Comparison of ENCODE assay signal across 1 cellular context in the genomic region with DNA sequence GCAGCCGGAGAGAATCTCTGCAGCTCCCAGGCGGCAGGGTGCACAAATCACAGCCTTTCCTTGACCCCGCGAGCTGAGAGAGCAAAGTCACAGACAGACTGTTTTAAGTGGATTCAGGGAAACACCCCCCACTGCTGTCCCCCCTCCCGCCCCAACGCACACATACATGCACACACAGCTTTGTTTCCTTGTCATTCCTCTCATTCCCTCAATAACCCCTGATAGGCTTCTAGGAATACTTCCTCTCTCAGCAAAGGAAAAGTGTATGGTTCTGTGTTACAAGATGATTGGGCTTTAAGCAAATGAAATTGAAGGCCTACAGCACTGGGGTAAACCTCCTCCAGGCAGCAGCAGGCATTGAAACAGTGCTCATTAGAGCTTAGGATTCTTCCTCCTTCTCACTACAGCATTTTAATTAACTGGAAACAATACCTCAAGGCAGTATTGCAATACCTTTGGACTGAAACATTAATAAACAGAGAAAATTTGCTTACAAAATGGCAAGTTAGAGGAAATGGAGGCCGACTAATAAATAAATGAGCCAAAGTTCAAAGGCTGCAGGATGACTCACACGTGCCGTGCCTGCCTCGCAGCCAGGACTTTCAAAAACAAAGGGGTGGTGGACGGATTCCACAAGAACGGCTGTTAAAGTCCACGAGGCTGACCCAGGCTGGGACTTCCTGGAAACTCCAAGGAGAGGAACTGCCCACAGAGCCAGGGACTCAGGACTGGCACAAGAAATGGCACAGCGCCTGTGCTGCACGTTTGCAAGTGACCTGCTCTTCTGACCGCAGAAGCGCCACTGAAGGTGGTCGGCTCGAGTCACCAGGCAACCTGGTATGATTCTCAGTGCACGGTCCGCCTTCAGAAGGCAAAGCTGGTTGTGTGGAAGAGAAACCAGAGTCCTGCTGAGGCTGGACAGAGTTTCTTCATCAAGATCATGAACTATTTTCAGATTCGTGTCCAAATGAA.
A peak's percentile ranks its signal among the peaks of the same experiment; 100 is the strongest.
TF ChIP-seq lines count a peak whose summit lies in the region.

No MANE protein-coding gene starts in this region.

TF ChIP-seq in HepG2, 621 proteins besides CTCF, POLR2A, EP300 and RAD21 (continued from another document and continues in another):
- TF ChIP-seq, protein P1, sequence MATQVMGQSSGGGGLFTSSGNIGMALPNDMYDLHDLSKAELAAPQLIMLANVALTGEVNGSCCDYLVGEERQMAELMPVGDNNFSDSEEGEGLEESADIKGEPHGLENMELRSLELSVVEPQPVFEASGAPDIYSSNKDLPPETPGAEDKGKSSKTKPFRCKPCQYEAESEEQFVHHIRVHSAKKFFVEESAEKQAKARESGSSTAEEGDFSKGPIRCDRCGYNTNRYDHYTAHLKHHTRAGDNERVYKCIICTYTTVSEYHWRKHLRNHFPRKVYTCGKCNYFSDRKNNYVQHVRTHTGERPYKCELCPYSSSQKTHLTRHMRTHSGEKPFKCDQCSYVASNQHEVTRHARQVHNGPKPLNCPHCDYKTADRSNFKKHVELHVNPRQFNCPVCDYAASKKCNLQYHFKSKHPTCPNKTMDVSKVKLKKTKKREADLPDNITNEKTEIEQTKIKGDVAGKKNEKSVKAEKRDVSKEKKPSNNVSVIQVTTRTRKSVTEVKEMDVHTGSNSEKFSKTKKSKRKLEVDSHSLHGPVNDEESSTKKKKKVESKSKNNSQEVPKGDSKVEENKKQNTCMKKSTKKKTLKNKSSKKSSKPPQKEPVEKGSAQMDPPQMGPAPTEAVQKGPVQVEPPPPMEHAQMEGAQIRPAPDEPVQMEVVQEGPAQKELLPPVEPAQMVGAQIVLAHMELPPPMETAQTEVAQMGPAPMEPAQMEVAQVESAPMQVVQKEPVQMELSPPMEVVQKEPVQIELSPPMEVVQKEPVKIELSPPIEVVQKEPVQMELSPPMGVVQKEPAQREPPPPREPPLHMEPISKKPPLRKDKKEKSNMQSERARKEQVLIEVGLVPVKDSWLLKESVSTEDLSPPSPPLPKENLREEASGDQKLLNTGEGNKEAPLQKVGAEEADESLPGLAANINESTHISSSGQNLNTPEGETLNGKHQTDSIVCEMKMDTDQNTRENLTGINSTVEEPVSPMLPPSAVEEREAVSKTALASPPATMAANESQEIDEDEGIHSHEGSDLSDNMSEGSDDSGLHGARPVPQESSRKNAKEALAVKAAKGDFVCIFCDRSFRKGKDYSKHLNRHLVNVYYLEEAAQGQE (IDR thresholded peaks at IDR 0.05; ENCODE audit: borderline replicate concordance in 1 of 2, low read depth in 1 of 2, low read length in 2 of 2) = no peak
- 0 out of 2 replicates have a peak, but pooled peaks have one; percentile 61 for TF ChIP-seq KLF9 (CRISPR knock-in tag; IDR thresholded peaks at IDR 0.05; ENCODE audit: low read depth)
- no peak; the same call in 1 of the 2 replicates for TF ChIP-seq REPIN1 (CRISPR knock-in tag; IDR thresholded peaks at IDR 0.05; ENCODE audit: borderline replicate concordance, low read depth)
- peak; percentile 32; the same call in 1 of the 2 replicates for TF ChIP-seq HDAC1 (CRISPR knock-in tag; IDR thresholded peaks at IDR 0.05)
- no peak for TF ChIP-seq HIVEP1 (CRISPR knock-in tag; IDR thresholded peaks at IDR 0.05)
- peak; percentile 85 for TF ChIP-seq ARNTL (CRISPR knock-in tag; IDR thresholded peaks at IDR 0.05)
- TF ChIP-seq, protein P2, sequence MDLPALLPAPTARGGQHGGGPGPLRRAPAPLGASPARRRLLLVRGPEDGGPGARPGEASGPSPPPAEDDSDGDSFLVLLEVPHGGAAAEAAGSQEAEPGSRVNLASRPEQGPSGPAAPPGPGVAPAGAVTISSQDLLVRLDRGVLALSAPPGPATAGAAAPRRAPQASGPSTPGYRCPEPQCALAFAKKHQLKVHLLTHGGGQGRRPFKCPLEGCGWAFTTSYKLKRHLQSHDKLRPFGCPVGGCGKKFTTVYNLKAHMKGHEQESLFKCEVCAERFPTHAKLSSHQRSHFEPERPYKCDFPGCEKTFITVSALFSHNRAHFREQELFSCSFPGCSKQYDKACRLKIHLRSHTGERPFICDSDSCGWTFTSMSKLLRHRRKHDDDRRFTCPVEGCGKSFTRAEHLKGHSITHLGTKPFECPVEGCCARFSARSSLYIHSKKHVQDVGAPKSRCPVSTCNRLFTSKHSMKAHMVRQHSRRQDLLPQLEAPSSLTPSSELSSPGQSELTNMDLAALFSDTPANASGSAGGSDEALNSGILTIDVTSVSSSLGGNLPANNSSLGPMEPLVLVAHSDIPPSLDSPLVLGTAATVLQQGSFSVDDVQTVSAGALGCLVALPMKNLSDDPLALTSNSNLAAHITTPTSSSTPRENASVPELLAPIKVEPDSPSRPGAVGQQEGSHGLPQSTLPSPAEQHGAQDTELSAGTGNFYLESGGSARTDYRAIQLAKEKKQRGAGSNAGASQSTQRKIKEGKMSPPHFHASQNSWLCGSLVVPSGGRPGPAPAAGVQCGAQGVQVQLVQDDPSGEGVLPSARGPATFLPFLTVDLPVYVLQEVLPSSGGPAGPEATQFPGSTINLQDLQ (CRISPR knock-in tag; IDR thresholded peaks at IDR 0.05) = 0 out of 2 replicates have a peak, but pooled peaks have one; percentile 45
- 0 out of 2 replicates have a peak, but pooled peaks have one; percentile 43 for TF ChIP-seq MIXL1 (CRISPR knock-in tag; IDR thresholded peaks at IDR 0.05)
- TF ChIP-seq, protein P3, sequence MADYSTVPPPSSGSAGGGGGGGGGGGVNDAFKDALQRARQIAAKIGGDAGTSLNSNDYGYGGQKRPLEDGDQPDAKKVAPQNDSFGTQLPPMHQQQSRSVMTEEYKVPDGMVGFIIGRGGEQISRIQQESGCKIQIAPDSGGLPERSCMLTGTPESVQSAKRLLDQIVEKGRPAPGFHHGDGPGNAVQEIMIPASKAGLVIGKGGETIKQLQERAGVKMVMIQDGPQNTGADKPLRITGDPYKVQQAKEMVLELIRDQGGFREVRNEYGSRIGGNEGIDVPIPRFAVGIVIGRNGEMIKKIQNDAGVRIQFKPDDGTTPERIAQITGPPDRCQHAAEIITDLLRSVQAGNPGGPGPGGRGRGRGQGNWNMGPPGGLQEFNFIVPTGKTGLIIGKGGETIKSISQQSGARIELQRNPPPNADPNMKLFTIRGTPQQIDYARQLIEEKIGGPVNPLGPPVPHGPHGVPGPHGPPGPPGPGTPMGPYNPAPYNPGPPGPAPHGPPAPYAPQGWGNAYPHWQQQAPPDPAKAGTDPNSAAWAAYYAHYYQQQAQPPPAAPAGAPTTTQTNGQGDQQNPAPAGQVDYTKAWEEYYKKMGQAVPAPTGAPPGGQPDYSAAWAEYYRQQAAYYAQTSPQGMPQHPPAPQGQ (CRISPR knock-in tag; IDR thresholded peaks at IDR 0.05; ENCODE audit: borderline replicate concordance) = no peak
- peak; percentile 88 for TF ChIP-seq JUND (CRISPR knock-in tag; IDR thresholded peaks at IDR 0.05)
- TF ChIP-seq KLF12 (CRISPR knock-in tag; IDR thresholded peaks at IDR 0.05; ENCODE audit: borderline replicate concordance) = 0 out of 2 replicates have a peak, but pooled peaks have one; percentile 21
- TF ChIP-seq NR2F1 (CRISPR knock-in tag; IDR thresholded peaks at IDR 0.05) = peak in 1 of 2 experiments; percentile 39; a peak in 1 of 4 replicates
- TF ChIP-seq ZNF577 (CRISPR knock-in tag; IDR thresholded peaks at IDR 0.05; ENCODE audit: borderline replicate concordance, low read depth) = no peak
- TF ChIP-seq ZSCAN31 (CRISPR knock-in tag; IDR thresholded peaks at IDR 0.05; ENCODE audit: low read depth) = no peak
- TF ChIP-seq ZFX (CRISPR knock-in tag; IDR thresholded peaks at IDR 0.05; ENCODE audit: low read depth) = no peak; the same call in 1 of the 2 replicates
- TF ChIP-seq MEIS2 (CRISPR knock-in tag; IDR thresholded peaks at IDR 0.05) = peak; percentile 76; the same call in 1 of the 2 replicates
- no peak for TF ChIP-seq HOXA7 (CRISPR knock-in tag; IDR thresholded peaks at IDR 0.05)
- 0 out of 2 replicates have a peak, but pooled peaks have one; percentile 21 for TF ChIP-seq ONECUT2 (CRISPR knock-in tag; IDR thresholded peaks at IDR 0.05)
- TF ChIP-seq, protein P4, sequence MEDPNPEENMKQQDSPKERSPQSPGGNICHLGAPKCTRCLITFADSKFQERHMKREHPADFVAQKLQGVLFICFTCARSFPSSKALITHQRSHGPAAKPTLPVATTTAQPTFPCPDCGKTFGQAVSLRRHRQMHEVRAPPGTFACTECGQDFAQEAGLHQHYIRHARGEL (CRISPR knock-in tag; IDR thresholded peaks at IDR 0.05) = no peak
- 0 out of 2 replicates have a peak, but pooled peaks have one; percentile 31 for TF ChIP-seq ZNF550 (CRISPR knock-in tag; IDR thresholded peaks at IDR 0.05; ENCODE audit: borderline replicate concordance)
- TF ChIP-seq, protein P5, sequence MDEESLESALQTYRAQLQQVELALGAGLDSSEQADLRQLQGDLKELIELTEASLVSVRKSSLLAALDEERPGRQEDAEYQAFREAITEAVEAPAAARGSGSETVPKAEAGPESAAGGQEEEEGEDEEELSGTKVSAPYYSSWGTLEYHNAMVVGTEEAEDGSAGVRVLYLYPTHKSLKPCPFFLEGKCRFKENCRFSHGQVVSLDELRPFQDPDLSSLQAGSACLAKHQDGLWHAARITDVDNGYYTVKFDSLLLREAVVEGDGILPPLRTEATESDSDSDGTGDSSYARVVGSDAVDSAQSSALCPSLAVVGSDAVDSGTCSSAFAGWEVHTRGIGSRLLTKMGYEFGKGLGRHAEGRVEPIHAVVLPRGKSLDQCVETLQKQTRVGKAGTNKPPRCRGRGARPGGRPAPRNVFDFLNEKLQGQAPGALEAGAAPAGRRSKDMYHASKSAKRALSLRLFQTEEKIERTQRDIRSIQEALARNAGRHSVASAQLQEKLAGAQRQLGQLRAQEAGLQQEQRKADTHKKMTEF (CRISPR knock-in tag; IDR thresholded peaks at IDR 0.05) = no peak; the same call in 1 of the 2 replicates
- no peak for TF ChIP-seq ZNF382 (CRISPR knock-in tag; IDR thresholded peaks at IDR 0.05; ENCODE audit: borderline replicate concordance)
- 0 out of 2 replicates have a peak, but pooled peaks have one; percentile 29 for TF ChIP-seq SIN3A (IDR thresholded peaks at IDR 0.05; ENCODE audit: borderline replicate concordance, low read depth, low read length)
- 0 out of 2 replicates have a peak, but pooled peaks have one; percentile 36 for TF ChIP-seq ADNP (CRISPR knock-in tag; IDR thresholded peaks at IDR 0.05)
- TF ChIP-seq ZSCAN12 (CRISPR knock-in tag; IDR thresholded peaks at IDR 0.05) = no peak
- 0 out of 2 replicates have a peak, but pooled peaks have one; percentile 21 for TF ChIP-seq ZNF777 (CRISPR knock-in tag; IDR thresholded peaks at IDR 0.05)
- TF ChIP-seq ZNF329 (CRISPR knock-in tag; IDR thresholded peaks at IDR 0.05; ENCODE audit: low read depth) = no peak
- peak; percentile 43 for TF ChIP-seq YY1 (IDR thresholded peaks at IDR 0.05; ENCODE audit: insufficient read depth, insufficient replicate concordance, low read depth, low read length)
- peak; percentile 70 for TF ChIP-seq RXRA (CRISPR knock-in tag; IDR thresholded peaks at IDR 0.05)
- TF ChIP-seq, protein P6, sequence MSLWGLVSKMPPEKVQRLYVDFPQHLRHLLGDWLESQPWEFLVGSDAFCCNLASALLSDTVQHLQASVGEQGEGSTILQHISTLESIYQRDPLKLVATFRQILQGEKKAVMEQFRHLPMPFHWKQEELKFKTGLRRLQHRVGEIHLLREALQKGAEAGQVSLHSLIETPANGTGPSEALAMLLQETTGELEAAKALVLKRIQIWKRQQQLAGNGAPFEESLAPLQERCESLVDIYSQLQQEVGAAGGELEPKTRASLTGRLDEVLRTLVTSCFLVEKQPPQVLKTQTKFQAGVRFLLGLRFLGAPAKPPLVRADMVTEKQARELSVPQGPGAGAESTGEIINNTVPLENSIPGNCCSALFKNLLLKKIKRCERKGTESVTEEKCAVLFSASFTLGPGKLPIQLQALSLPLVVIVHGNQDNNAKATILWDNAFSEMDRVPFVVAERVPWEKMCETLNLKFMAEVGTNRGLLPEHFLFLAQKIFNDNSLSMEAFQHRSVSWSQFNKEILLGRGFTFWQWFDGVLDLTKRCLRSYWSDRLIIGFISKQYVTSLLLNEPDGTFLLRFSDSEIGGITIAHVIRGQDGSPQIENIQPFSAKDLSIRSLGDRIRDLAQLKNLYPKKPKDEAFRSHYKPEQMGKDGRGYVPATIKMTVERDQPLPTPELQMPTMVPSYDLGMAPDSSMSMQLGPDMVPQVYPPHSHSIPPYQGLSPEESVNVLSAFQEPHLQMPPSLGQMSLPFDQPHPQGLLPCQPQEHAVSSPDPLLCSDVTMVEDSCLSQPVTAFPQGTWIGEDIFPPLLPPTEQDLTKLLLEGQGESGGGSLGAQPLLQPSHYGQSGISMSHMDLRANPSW (CRISPR knock-in tag; IDR thresholded peaks at IDR 0.05; ENCODE audit: borderline replicate concordance) = peak; percentile 9; the same call in 1 of the 2 replicates
- TF ChIP-seq ZFP1 (CRISPR knock-in tag; IDR thresholded peaks at IDR 0.05) = peak; percentile 4; the same call in 1 of the 2 replicates
- TF ChIP-seq ZNF234 (CRISPR knock-in tag; conservative IDR thresholded peaks at IDR 0.05) = no peak
- peak; percentile 66; the same call in 1 of the 2 replicates for TF ChIP-seq MED13 (CRISPR knock-in tag; IDR thresholded peaks at IDR 0.05)
- TF ChIP-seq MIER3 (CRISPR knock-in tag; IDR thresholded peaks at IDR 0.05; ENCODE audit: borderline replicate concordance) = peak; percentile 80; the same call in 1 of the 2 replicates
- no peak for TF ChIP-seq ZNF772 (CRISPR knock-in tag; IDR thresholded peaks at IDR 0.05)
- peak; percentile 88 for TF ChIP-seq RXRB (CRISPR knock-in tag; IDR thresholded peaks at IDR 0.05; ENCODE audit: borderline replicate concordance)
- TF ChIP-seq AGO1 (IDR thresholded peaks at IDR 0.05; ENCODE audit: low read depth, low read length, poor library complexity, severe bottlenecking) = no peak
- TF ChIP-seq, protein P7, sequence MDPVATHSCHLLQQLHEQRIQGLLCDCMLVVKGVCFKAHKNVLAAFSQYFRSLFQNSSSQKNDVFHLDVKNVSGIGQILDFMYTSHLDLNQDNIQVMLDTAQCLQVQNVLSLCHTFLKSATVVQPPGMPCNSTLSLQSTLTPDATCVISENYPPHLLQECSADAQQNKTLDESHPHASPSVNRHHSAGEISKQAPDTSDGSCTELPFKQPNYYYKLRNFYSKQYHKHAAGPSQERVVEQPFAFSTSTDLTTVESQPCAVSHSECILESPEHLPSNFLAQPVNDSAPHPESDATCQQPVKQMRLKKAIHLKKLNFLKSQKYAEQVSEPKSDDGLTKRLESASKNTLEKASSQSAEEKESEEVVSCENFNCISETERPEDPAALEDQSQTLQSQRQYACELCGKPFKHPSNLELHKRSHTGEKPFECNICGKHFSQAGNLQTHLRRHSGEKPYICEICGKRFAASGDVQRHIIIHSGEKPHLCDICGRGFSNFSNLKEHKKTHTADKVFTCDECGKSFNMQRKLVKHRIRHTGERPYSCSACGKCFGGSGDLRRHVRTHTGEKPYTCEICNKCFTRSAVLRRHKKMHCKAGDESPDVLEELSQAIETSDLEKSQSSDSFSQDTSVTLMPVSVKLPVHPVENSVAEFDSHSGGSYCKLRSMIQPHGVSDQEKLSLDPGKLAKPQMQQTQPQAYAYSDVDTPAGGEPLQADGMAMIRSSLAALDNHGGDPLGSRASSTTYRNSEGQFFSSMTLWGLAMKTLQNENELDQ (CRISPR knock-in tag; IDR thresholded peaks at IDR 0.05; ENCODE audit: borderline replicate concordance) = no peak
- TF ChIP-seq EHMT2 (IDR thresholded peaks at IDR 0.05; ENCODE audit: borderline replicate concordance, low read depth, low read length) = peak; percentile 31; the same call in 1 of the 2 replicates
